In genomic region chr21:42932378-42933136, GRCh38 we compare ENCODE assay signal across 9 cellular contexts. TPM values are rescaled to one million over a fixed set of nuclear protein-coding genes. Genes with fewer than 3 reads are reported as not detected.
"Had no signal": no experiment of that assay in that cellular context is flagged by ENCODE, and none has a peak within 500 bp of the region (broad histone marks: within the 10 kb centered on the region; RNA-seq: fewer than 3 reads in every experiment).

No MANE protein-coding gene starts in this region.

RNA-seq across cellular contexts. Expression of gene ERVH48-1, which starts 7.1 kb away (rescaled TPM):
- total RNA-seq: dorsolateral prefrontal cortex, fibroblast of lung, kidney epithelial cell, left lung, mammary epithelial cell, natural killer cell, right atrium auricular region, uterus had no signal
- polyA plus RNA-seq: mammary epithelial cell, small intestine had no signal
